ENCODE assay signal across 8 cellular contexts in genomic region chr20:18287546-18287914, GRCh38. TPM values are rescaled to one million over a fixed set of nuclear protein-coding genes. Genes with fewer than 3 reads are reported as not detected.
A peak's percentile ranks its signal among the peaks of the same experiment; 100 is the strongest.
DNase-seq lines count a peak whose midpoint lies in the region; ATAC-seq and TF ChIP-seq lines count a peak whose summit lies in the region.

No MANE protein-coding gene starts in this region.

- peak; percentile 2 for ATAC-seq in GM19467 (IDR thresholded peaks at IDR 0.05; ENCODE audit: unreplicated experiment)
- ATAC-seq in HG02798 (IDR thresholded peaks at IDR 0.05; ENCODE audit: poor library complexity, unreplicated experiment), result no peak

- H3K36me3 ChIP-seq in SJSA1 (peaks cover 2% of the 10 kb centered on the region; the same call in 1 of the 2 replicates), sigmoid colon (peaks cover 0 to 13% (median 3%) of the 10 kb centered on the region in 4 donors)

- TF ChIP-seq CTCF in foreskin fibroblast (IDR thresholded peaks at IDR 0.05; ENCODE audit: low read depth, low read length) (no peak), sigmoid colon (IDR thresholded peaks at IDR 0.05) (no peak)

- TF ChIP-seq POLR2A in sigmoid colon (IDR thresholded peaks at IDR 0.05), result no peak

- 7 to 11% methylated on average over 11 of the region's 11 CpGs for WGBS in sigmoid colon, 2 donors

- H3K27ac ChIP-seq in SJSA1 (peak overlapping the region; percentile 96), sigmoid colon (peak overlapping the region; percentile 89 to 94 (median 90))

- DNase-seq in SJSA1 (ENCODE audit: low read depth in 1 of 2, low spot score in 2 of 2) (no peak), foreskin fibroblast (no peak), sigmoid colon (peak; percentile 63), NCI-H1436 (lab: John Stamatoyannopoulos, UW) (no peak), NOMO-1 (lab: John Stamatoyannopoulos, UW; ENCODE audit: unreplicated experiment in 2 of 2) (no peak), NCI-H1105 (lab: John Stamatoyannopoulos, UW) (no peak)

- intact Hi-C loops in sigmoid colon (cut with DNase I), result loop anchor here (5.0 kb wide), 4 partner anchors 150 to 280 kb away; partner anchors contain the start of genes DZANK1, KAT14, PET117 and POLR3F

- TF ChIP-seq EP300 in sigmoid colon (IDR thresholded peaks at IDR 0.05), result no peak

- H3K4me1 ChIP-seq in SJSA1 (replicated peaks) (peaks cover 3% of the 10 kb centered on the region; the same call in 1 of the 2 replicates), sigmoid colon (peaks cover 0 to 18% (median 9%) of the 10 kb centered on the region in 4 donors)

- H3K27me3 ChIP-seq in SJSA1 (replicated peaks) (no peaks in the 10 kb centered on the region), sigmoid colon (no peaks in the 10 kb centered on the region)

- peaks cover 12% of the 10 kb centered on the region for H3K9me3 ChIP-seq in SJSA1 (replicated peaks)
- peaks cover 0 to 9% (median 3%) of the 10 kb centered on the region in 4 donors for H3K9me3 ChIP-seq in sigmoid colon

- H3K4me3 ChIP-seq in SJSA1 (peak overlapping the region; percentile 61), foreskin fibroblast (ENCODE audit: low read depth in 1 of 2, low read length in 2 of 2) (peak overlapping the region; percentile 79 to 87), sigmoid colon (peak overlapping the region; percentile 78 to 90 (median 84))

RNA-seq across cellular contexts. Expression of gene ZNF133, which starts 0.8 kb away (rescaled TPM):
- 8.9 and 9.7 TPM in 2 replicates for total RNA-seq in SJSA1 (2014; rRNA removed; shearing (Covaris generic))
- total RNA-seq in sigmoid colon, result 10 to 100 TPM; 16.2 to 20.3 (median 18.4) TPM
- polyA plus RNA-seq in sigmoid colon, result 1 to 10 TPM; 4.8 to 7.3 (median 6.0) TPM
